In the genomic region with DNA sequence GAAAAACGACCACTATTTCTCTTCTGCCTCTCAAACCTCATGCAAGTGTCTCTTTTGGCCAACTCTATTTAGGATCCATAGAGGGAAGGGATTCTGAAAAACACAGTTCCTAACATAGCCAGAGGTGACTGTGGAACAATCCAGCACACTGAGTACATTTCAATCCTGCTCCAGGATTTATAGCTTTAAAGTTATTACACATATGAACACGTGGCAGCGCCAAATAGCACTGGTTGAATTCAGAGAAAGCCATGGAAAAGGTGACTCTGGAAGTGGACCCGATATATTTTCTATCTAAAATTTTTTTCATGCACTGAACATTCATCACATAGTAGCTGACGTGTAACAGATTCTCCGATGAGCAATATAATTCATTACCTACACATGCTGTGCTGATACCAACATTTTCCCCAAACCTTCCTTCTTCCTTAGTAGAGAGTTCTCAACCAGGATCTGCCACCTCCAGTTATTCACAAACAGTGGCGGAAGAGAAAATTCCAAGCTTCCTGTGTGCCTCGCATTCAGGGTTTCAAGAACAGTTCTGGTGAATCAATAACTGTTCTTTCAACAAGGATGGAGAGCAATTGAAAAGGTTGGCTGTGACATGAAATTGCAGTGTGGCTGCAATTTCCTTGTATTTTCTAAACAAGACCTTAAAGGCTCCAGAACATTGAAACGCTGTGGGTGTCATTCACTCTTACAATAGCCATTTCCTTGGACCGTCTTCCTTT, we compare ENCODE assay signal across 24 cellular contexts. TPM values are rescaled to one million over a fixed set of nuclear protein-coding genes. Genes with fewer than 3 reads are reported as not detected.
"Had no signal": no experiment of that assay in that cellular context is flagged by ENCODE, and none has a peak within 500 bp of the region (broad histone marks: within the 10 kb centered on the region; RNA-seq: fewer than 3 reads in every experiment).

No MANE protein-coding gene starts in this region.

- H3K27me3 ChIP-seq: adrenal gland had no signal

- H3K4me1 ChIP-seq: lower lobe of right lung had no signal

- FAIRE-seq: astrocyte, TTC549 had no signal

- H3K4me1 Mint-ChIP-seq: activated B cell treated with CpG ODN at 0.5 μM for 24 hours; activated CD4-positive, alpha-beta T cell treated with anti-CD3 and anti-CD28 coated beads, Interleukin-2, amount 10 ng/mL, durations not matched to agents 24 days and 14 days; activated naive CD4-positive, alpha-beta T cell treated with anti-CD3 and anti-CD28 coated beads, Interleukin-2, amount 50 U/mL, for 24 hours; immature natural killer cell; nephron had no signal

- H3K36me3 ChIP-seq: adrenal gland, heart right ventricle, lower lobe of right lung had no signal

- H3K36me3 Mint-ChIP-seq: activated naive CD4-positive, alpha-beta T cell treated with anti-CD3 and anti-CD28 coated beads, Interleukin-2, amount 50 U/mL, for 24 hours; immature natural killer cell; mesothelial cell of epicardium had no signal

- ATAC-seq: activated CD8-positive, alpha-beta T cell treated with anti-CD3 and anti-CD28 coated beads, Interleukin-2, amount 10 ng/mL, durations not matched to agents 7 days and 5 days; activated T-cell treated with anti-CD3 and anti-CD28 coated beads, Interleukin-2, amount 50 U/mL, for 72 hours; esophagus mucosa; heart right ventricle; stimulated activated naive CD8-positive, alpha-beta T cell treated with anti-CD3 and anti-CD28 coated beads, Interleukin-15, Interleukin-2, amounts not matched to agents 100 U/mL and 50 U/mL, for 24 hours had no signal

- H3K9me3 Mint-ChIP-seq: activated B cell treated with CpG ODN at 0.5 μM for 24 hours; activated CD4-positive, alpha-beta T cell treated with anti-CD3 and anti-CD28 coated beads, Interleukin-2, amount 10 ng/mL, durations not matched to agents 24 days and 14 days; activated naive CD4-positive, alpha-beta T cell treated with anti-CD3 and anti-CD28 coated beads, Interleukin-2, amount 50 U/mL, for 24 hours; activated T-cell treated with anti-CD3 and anti-CD28 coated beads, Interleukin-2, amount 50 U/mL, for 72 hours; dendritic cell treated with granulocyte-macrophage colony-stimulating factor and Interleukin-4, amounts not matched to agents 40 ng/mL and 50 ng/mL, for 4 days; immature natural killer cell; mesothelial cell of epicardium; nephron; T-helper 2 cell treated with Interferon-gamma antibody and Interleukin-4, amounts not matched to agents 5 μg/mL and 100 μg/mL, for 36 hours had no signal

- H3K9me3 ChIP-seq: adrenal gland, heart right ventricle, lower lobe of right lung had no signal

- H3K4me3 Mint-ChIP-seq: activated B cell treated with CpG ODN at 0.5 μM for 24 hours; activated CD4-positive, alpha-beta T cell treated with anti-CD3 and anti-CD28 coated beads, Interleukin-2, amount 10 ng/mL, durations not matched to agents 24 days and 14 days; activated CD8-positive, alpha-beta T cell treated with anti-CD3 and anti-CD28 coated beads, Interleukin-2, amount 10 ng/mL, durations not matched to agents 7 days and 5 days; activated naive CD4-positive, alpha-beta T cell treated with anti-CD3 and anti-CD28 coated beads, Interleukin-2, amount 50 U/mL, for 24 hours; activated T-cell treated with anti-CD3 and anti-CD28 coated beads, Interleukin-2, amount 50 U/mL, for 72 hours; dendritic cell treated with granulocyte-macrophage colony-stimulating factor and Interleukin-4, amounts not matched to agents 40 ng/mL and 50 ng/mL, for 4 days; immature natural killer cell; mesothelial cell of epicardium; nephron; T-helper 2 cell treated with Interferon-gamma antibody and Interleukin-4, amounts not matched to agents 5 μg/mL and 100 μg/mL, for 36 hours had no signal

- H3K4me3 ChIP-seq: adrenal gland, heart right ventricle, lower lobe of right lung had no signal

- H3K27ac Mint-ChIP-seq: activated B cell treated with CpG ODN at 0.5 μM for 24 hours; activated CD4-positive, alpha-beta T cell treated with anti-CD3 and anti-CD28 coated beads, Interleukin-2, amount 10 ng/mL, durations not matched to agents 24 days and 14 days; activated CD8-positive, alpha-beta T cell treated with anti-CD3 and anti-CD28 coated beads, Interleukin-2, amount 10 ng/mL, durations not matched to agents 7 days and 5 days; activated naive CD4-positive, alpha-beta T cell treated with anti-CD3 and anti-CD28 coated beads, Interleukin-2, amount 50 U/mL, for 24 hours; activated T-cell treated with anti-CD3 and anti-CD28 coated beads, Interleukin-2, amount 50 U/mL, for 72 hours; dendritic cell treated with granulocyte-macrophage colony-stimulating factor and Interleukin-4, amounts not matched to agents 40 ng/mL and 50 ng/mL, for 4 days; mesothelial cell of epicardium; T-helper 2 cell treated with Interferon-gamma antibody and Interleukin-4, amounts not matched to agents 5 μg/mL and 100 μg/mL, for 36 hours had no signal

- H3K27ac ChIP-seq: adrenal gland, heart right ventricle, lower lobe of right lung had no signal

- DNase-seq: activated B cell treated with CpG ODN at 0.5 μM for 24 hours; activated CD4-positive, alpha-beta T cell treated with anti-CD3 and anti-CD28 coated beads, Interleukin-2, amount 10 ng/mL, durations not matched to agents 24 days and 14 days; activated CD8-positive, alpha-beta T cell treated with anti-CD3 and anti-CD28 coated beads, Interleukin-2, amount 10 ng/mL, durations not matched to agents 7 days and 5 days; activated gamma-delta T cell; activated T-cell treated with anti-CD3 and anti-CD28 coated beads, Interleukin-2, amount 50 U/mL, for 72 hours; effector CD8-positive, alpha-beta T cell; heart right ventricle; immature natural killer cell; lower lobe of right lung; nucleus accumbens; stimulated activated naive CD8-positive, alpha-beta T cell treated with anti-CD3 and anti-CD28 coated beads, Interleukin-15, Interleukin-2, amounts not matched to agents 100 U/mL and 50 U/mL, for 24 hours; trophoblast cell had no signal

RNA-seq across cellular contexts. Expression of a gene that starts 25.7 kb away (rescaled TPM):
- total RNA-seq: activated B cell treated with CpG ODN at 0.5 μM for 24 hours; activated CD4-positive, alpha-beta T cell treated with anti-CD3 and anti-CD28 coated beads, Interleukin-2, amount 10 ng/mL, durations not matched to agents 24 days and 14 days; activated CD8-positive, alpha-beta T cell treated with anti-CD3 and anti-CD28 coated beads, Interleukin-2, amount 10 ng/mL, durations not matched to agents 7 days and 5 days; activated T-cell treated with anti-CD3 and anti-CD28 coated beads, Interleukin-2, amount 50 U/mL, for 72 hours; astrocyte; bronchial epithelial cell; lower lobe of right lung; mesothelial cell of epicardium; posterior vena cava; skeletal muscle tissue had no signal
- polyA plus RNA-seq: immature natural killer cell had no signal
